Comparison of ENCODE assay signal across 29 cellular contexts in the genomic region with DNA sequence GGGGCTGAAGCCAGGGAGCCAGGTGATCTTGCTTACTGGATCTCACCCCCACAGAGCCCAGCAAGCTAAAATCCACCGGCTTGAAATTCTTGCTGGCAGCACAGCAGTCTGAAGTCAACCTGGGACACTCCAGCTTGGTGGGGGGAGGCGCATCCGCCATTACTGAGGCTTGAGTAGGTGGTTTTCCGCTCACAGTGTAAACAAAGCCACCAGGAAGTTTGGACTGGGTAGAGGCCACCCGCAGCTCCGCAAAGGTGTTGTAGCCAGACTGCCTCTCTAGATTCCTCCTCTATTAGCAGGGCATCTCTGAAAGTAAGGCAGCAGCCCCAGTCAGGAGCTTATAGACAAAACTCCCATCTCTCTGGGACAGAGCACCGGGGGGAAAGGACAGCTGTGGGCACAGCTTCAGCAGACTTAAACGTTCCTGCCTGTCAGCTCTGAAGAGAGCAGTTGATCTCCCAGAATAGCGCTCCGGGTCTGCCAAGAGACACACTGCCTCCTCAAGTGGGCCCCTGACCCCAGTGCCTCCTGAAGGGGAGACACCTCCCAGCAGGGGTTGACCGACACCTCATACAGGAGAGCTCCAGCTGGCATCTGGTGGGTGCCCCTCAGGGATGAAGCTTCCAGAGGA.
"Had no signal": no experiment of that assay in that cellular context is flagged by ENCODE, and none has a peak within 500 bp of the region (broad histone marks: within the 10 kb centered on the region; RNA-seq: fewer than 3 reads in every experiment).

No MANE protein-coding gene starts in this region.

- FAIRE-seq: pancreas had no signal

- H3K4me3 Mint-ChIP-seq: dendritic cell treated with granulocyte-macrophage colony-stimulating factor and Interleukin-4, amounts not matched to agents 40 ng/mL and 50 ng/mL, for 4 days; endodermal cell; mesothelial cell of epicardium; naive B cell; natural killer cell treated with Interleukin-12 subunit alpha and Interleukin-12 subunit beta and Interleukin-15 and Interleukin-18, amount 100 ng/mL, for 72 hours; neural crest cell; stimulated activated effector memory CD8-positive, alpha-beta T cell treated with anti-CD3 and anti-CD28 coated beads, Interleukin-12 subunit alpha, Interleukin-12 subunit beta, amount 100 ng/mL, for 72 hours had no signal

- H3K4me1 Mint-ChIP-seq: endodermal cell; mesothelial cell of epicardium; naive B cell; neural crest cell; stimulated activated effector memory CD8-positive, alpha-beta T cell treated with anti-CD3 and anti-CD28 coated beads, Interleukin-12 subunit alpha, Interleukin-12 subunit beta, amount 100 ng/mL, for 72 hours had no signal

- H3K4me1 ChIP-seq: colonic mucosa, gastrocnemius medialis, left lung, pancreas, transverse colon, upper lobe of right lung, vagina had no signal

- H3K27ac Mint-ChIP-seq: dendritic cell treated with granulocyte-macrophage colony-stimulating factor and Interleukin-4, amounts not matched to agents 40 ng/mL and 50 ng/mL, for 4 days; endodermal cell; mesothelial cell of epicardium; natural killer cell treated with Interleukin-12 subunit alpha and Interleukin-12 subunit beta and Interleukin-15 and Interleukin-18, amount 100 ng/mL, for 72 hours; stimulated activated effector memory CD8-positive, alpha-beta T cell treated with anti-CD3 and anti-CD28 coated beads, Interleukin-12 subunit alpha, Interleukin-12 subunit beta, amount 100 ng/mL, for 72 hours had no signal

- H3K36me3 Mint-ChIP-seq: mesothelial cell of epicardium; stimulated activated effector memory CD8-positive, alpha-beta T cell treated with anti-CD3 and anti-CD28 coated beads, Interleukin-12 subunit alpha, Interleukin-12 subunit beta, amount 100 ng/mL, for 72 hours had no signal

- H3K27me3 Mint-ChIP-seq: dendritic cell treated with granulocyte-macrophage colony-stimulating factor and Interleukin-4, amounts not matched to agents 40 ng/mL and 50 ng/mL, for 4 days; natural killer cell treated with Interleukin-12 subunit alpha and Interleukin-12 subunit beta and Interleukin-15 and Interleukin-18, amount 100 ng/mL, for 72 hours had no signal

- H3K27me3 ChIP-seq: colonic mucosa, gastrocnemius medialis, left lung, neutrophil, pancreas, transverse colon, upper lobe of right lung, vagina had no signal

- H3K36me3 ChIP-seq: colonic mucosa, gastrocnemius medialis, left lung, neutrophil, pancreas, thoracic aorta, transverse colon, upper lobe of right lung, vagina had no signal

- H3K27ac ChIP-seq: colonic mucosa, epithelial cell of prostate, gastrocnemius medialis, left lung, neutrophil, pancreas, thoracic aorta, transverse colon, upper lobe of right lung, vagina had no signal

- H3K9me3 ChIP-seq: colonic mucosa, gastrocnemius medialis, neutrophil, pancreas, thoracic aorta, transverse colon, upper lobe of right lung, vagina had no signal

- DNase-seq: colonic mucosa; effector CD8-positive, alpha-beta T cell; endodermal cell; foreskin fibroblast; gastrocnemius medialis; head of caudate nucleus; left cardiac atrium; mesenchymal stem cell; naive B cell; retina; stimulated activated CD4-positive, alpha-beta T cell treated with anti-CD3 and anti-CD28 coated beads, Interleukin-2, amount 100 ng/mL, for 24 hours; stimulated activated CD4-positive, alpha-beta T cell treated with anti-CD3 and anti-CD28 coated beads, Interleukin-4, amount 100 ng/mL, for 24 hours; stimulated activated naive CD8-positive, alpha-beta T cell treated with anti-CD3 and anti-CD28 coated beads, Interleukin-15, Interleukin-2, amounts not matched to agents 100 U/mL and 50 U/mL, for 24 hours; substantia nigra; transverse colon; upper lobe of right lung had no signal

- H3K4me3 ChIP-seq: colonic mucosa, gastrocnemius medialis, left lung, mucosa of descending colon, pancreas, smooth muscle cell, thoracic aorta, transverse colon, upper lobe of right lung, vagina had no signal
